ENCODE assay signal across 15 cellular contexts in the genomic region with DNA sequence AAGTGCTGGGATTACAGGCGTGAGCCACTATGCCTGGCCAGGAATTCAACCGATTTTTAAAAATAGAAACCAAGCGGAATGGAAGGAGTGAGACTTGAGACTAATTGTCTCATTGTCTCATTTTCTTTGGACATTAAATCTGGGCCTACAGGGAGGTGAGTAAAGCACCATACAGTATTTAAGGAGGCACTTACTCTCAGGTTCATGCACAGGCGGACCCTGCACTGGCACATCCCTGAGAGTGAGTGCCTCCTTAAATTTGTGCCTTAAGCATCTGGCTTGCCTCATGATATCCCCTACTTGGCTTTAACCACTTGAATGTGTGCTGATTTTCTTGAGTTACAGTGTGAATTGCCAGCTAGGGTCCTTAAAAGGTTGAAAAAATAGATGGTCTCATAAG. TPM values are rescaled to one million over a fixed set of nuclear protein-coding genes. Genes with fewer than 3 reads are reported as not detected.
DNase-seq lines count a peak whose midpoint lies in the region; ATAC-seq and TF ChIP-seq lines count a peak whose summit lies in the region.
"Had no signal": no experiment of that assay in that cellular context is flagged by ENCODE, and none has a peak within 500 bp of the region (broad histone marks: within the 10 kb centered on the region; RNA-seq: fewer than 3 reads in every experiment).

No MANE protein-coding gene starts in this region.

- no peak overlapping the region for H3K27ac Mint-ChIP-seq in CD4-positive, CD25-positive, alpha-beta regulatory T cell
- H3K27ac Mint-ChIP-seq: HFFc6 had no signal

- H2AFZ ChIP-seq in trophoblast cell (ENCODE audit: insufficient read depth, low read length, poor library complexity): no peak overlapping the region

- H4K12ac ChIP-seq in trophoblast cell (ENCODE audit: low read depth, low read length): no peak overlapping the region

- no peak overlapping the region for H4K8ac ChIP-seq in trophoblast cell (ENCODE audit: low read depth, low read length)

- H3K4me3 Mint-ChIP-seq in CD4-positive, CD25-positive, alpha-beta regulatory T cell: no peak overlapping the region
- H3K4me3 Mint-ChIP-seq: HFFc6 had no signal

- H3K23ac ChIP-seq in trophoblast cell (ENCODE audit: low read length): no peak overlapping the region

- no peak overlapping the region for H2BK5ac ChIP-seq in trophoblast cell (ENCODE audit: low read depth, low read length, poor library complexity)

- H3K4me2 ChIP-seq in trophoblast cell (ENCODE audit: low read length): no peak overlapping the region
- H3K4me2 ChIP-seq: BLaER1 treated with 17β-estradiol and CSF1 and Interleukin-3, amounts not matched to agents 10 nM and 100 nM had no signal

- peaks cover 36% of the 10 kb centered on the region for H3K4me1 ChIP-seq in CD4-positive, CD25-positive, alpha-beta regulatory T cell (ENCODE audit: control insufficient read depth, insufficient read depth, low read length, poor library complexity, severe bottlenecking)
- H3K4me1 ChIP-seq in HEK293 (ENCODE audit: control insufficient read depth, insufficient read depth, low read length) (peaks cover 8% of the 10 kb centered on the region; the same call in 1 of the 2 replicates), trophoblast cell (ENCODE audit: control insufficient read depth in 1 of 2, insufficient read depth in 2 of 2, low read length in 2 of 2) (no peaks in the 10 kb centered on the region)

- peak overlapping the region; percentile 4 for H3K4me3 ChIP-seq in CD4-positive, CD25-positive, alpha-beta regulatory T cell (ENCODE audit: low read depth, low read length)
- H3K4me3 ChIP-seq in HEK293 (ENCODE audit: low read depth, low read length) (no peak overlapping the region), trophoblast cell (ENCODE audit: low read depth, low read length) (no peak overlapping the region)
- H3K4me3 ChIP-seq: BLaER1 treated with 17β-estradiol and CSF1 and Interleukin-3, amounts not matched to agents 10 nM and 100 nM; HAP-1; K562 had no signal

- no peak for TF ChIP-seq CTCF in HEK293 (tag by site-specific recombination; IDR thresholded peaks at IDR 0.05)

- H3K79me1 ChIP-seq in trophoblast cell (ENCODE audit: low read length): no peaks in the 10 kb centered on the region

- peak overlapping the region; percentile 49 for H3K4ac ChIP-seq in trophoblast cell (ENCODE audit: low read depth, low read length)

- H3K9me3 ChIP-seq in CD4-positive, CD25-positive, alpha-beta regulatory T cell (ENCODE audit: control insufficient read depth in 2 of 2, low read length in 2 of 2): no peaks in the 10 kb centered on the region
- H3K9me3 ChIP-seq in HEK293 (ENCODE audit: control insufficient read depth, insufficient read depth, low read depth, low read length) (no peaks in the 10 kb centered on the region), trophoblast cell (ENCODE audit: insufficient read depth, low read depth, low read length) (no peaks in the 10 kb centered on the region)
- H3K9me3 ChIP-seq: HAP-1 had no signal

- CTCF ChIA-PET in HEK293 (lab: Yijun Ruan, JAX): interaction anchor here (0.6 kb wide), 1 partner anchor 13 kb away, joined by 3 read pairs; no protein-coding TSS in a partner anchor

- H3K14ac ChIP-seq in trophoblast cell (ENCODE audit: low read length): no peak overlapping the region

- no peaks in the 10 kb centered on the region for H3K27me3 ChIP-seq in CD4-positive, CD25-positive, alpha-beta regulatory T cell (ENCODE audit: control insufficient read depth, insufficient read depth, low read length)
- no peaks in the 10 kb centered on the region for H3K27me3 ChIP-seq in trophoblast cell (ENCODE audit: insufficient read depth, low read length)
- H3K27me3 ChIP-seq: BLaER1 treated with 17β-estradiol and CSF1 and Interleukin-3, amounts not matched to agents 10 nM and 100 nM had no signal

- H3K18ac ChIP-seq in trophoblast cell (ENCODE audit: low read length): no peak overlapping the region

- H2BK120ac ChIP-seq in trophoblast cell (ENCODE audit: insufficient read depth, low read length, poor library complexity): no peak overlapping the region

- H3K79me2 ChIP-seq in trophoblast cell (ENCODE audit: control insufficient read depth, insufficient read depth, low read length, poor library complexity): peaks cover 22% of the 10 kb centered on the region

- no peak overlapping the region for H4K91ac ChIP-seq in trophoblast cell (ENCODE audit: low read depth, low read length)

- H3K4me1 Mint-ChIP-seq in CD4-positive, CD25-positive, alpha-beta regulatory T cell: peaks cover 37 to 90% (median 48%) of the 10 kb centered on the region in 4 donors

- H3K9me3 Mint-ChIP-seq in CD4-positive, CD25-positive, alpha-beta regulatory T cell: no peaks in the 10 kb centered on the region
- H3K9me3 Mint-ChIP-seq: CD4-positive, alpha-beta memory T cell; HFFc6 had no signal

- no peaks in the 10 kb centered on the region for H3K27me3 Mint-ChIP-seq in CD4-positive, CD25-positive, alpha-beta regulatory T cell
- H3K27me3 Mint-ChIP-seq: CD4-positive, alpha-beta memory T cell had no signal

- POLR2A ChIA-PET in HEK293 (lab: Yijun Ruan, JAX): no interaction called here

- H3K27ac ChIP-seq in CD4-positive, CD25-positive, alpha-beta regulatory T cell (ENCODE audit: insufficient read depth, low read length, poor library complexity, severe bottlenecking): no peak overlapping the region
- H3K27ac ChIP-seq in HEK293 (ENCODE audit: extremely low read depth, low read depth, low read length) (no peak overlapping the region), trophoblast cell (ENCODE audit: low read depth, low read length) (no peak overlapping the region)
- H3K27ac ChIP-seq: BLaER1 treated with 17β-estradiol and CSF1 and Interleukin-3, amounts not matched to agents 10 nM and 100 nM; HL-60 had no signal

- H2AK5ac ChIP-seq in trophoblast cell (ENCODE audit: low read length): no peak overlapping the region

- WGBS in trophoblast cell (ENCODE audit: extremely low coverage, insufficient coverage, insufficient read length): no CpG with 5 or more reads among the region's 4 CpGs

- no peak for DNase-seq in CD4-positive, CD25-positive, alpha-beta regulatory T cell
- DNase-seq in NCI-H524 treated with DMSO at 0.1 percent for 48 hours (lab: John Stamatoyannopoulos, UW) (peak; percentile 74), trophoblast cell (no peak), SK-N-DZ (ENCODE audit: low spot score) (no peak), GOT3 (lab: John Stamatoyannopoulos, UW) (no peak)
- DNase-seq: ACHN; CD4-positive, alpha-beta memory T cell; HFFc6 had no signal

- peaks cover 11% of the 10 kb centered on the region for H3K36me3 ChIP-seq in CD4-positive, CD25-positive, alpha-beta regulatory T cell (ENCODE audit: control insufficient read depth, insufficient read depth, low read length)
- H3K36me3 ChIP-seq in HEK293 (ENCODE audit: control insufficient read depth in 2 of 2, insufficient read depth in 1 of 2, low read length in 2 of 2): peaks cover 0 to 19% of the 10 kb centered on the region in 2 experiments; a peak in 2 of 3 replicates
- H3K36me3 ChIP-seq in trophoblast cell (ENCODE audit: control insufficient read depth in 1 of 2, insufficient read depth in 2 of 2, low read length in 2 of 2): no peaks in the 10 kb centered on the region

- H2BK12ac ChIP-seq in trophoblast cell (ENCODE audit: low read length): no peak overlapping the region

- H3K9ac ChIP-seq in trophoblast cell (ENCODE audit: low read length): no peak overlapping the region
- H3K9ac ChIP-seq: BLaER1 treated with 17β-estradiol and CSF1 and Interleukin-3, amounts not matched to agents 10 nM and 100 nM had no signal

- no peak for ATAC-seq in CD4-positive, CD25-positive, alpha-beta regulatory T cell (ENCODE audit: low read depth in 2 of 2)
- ATAC-seq in GM21825 (IDR thresholded peaks at IDR 0.05; ENCODE audit: unreplicated experiment): no peak
- ATAC-seq in GM19397 (IDR thresholded peaks at IDR 0.05; ENCODE audit: unreplicated experiment): no peak
- ATAC-seq: K562 had no signal

- peaks cover 30% of the 10 kb centered on the region for H3K36me3 Mint-ChIP-seq in CD4-positive, CD25-positive, alpha-beta regulatory T cell

TF ChIP-seq in HEK293, 187 proteins besides CTCF, POLR2A, EP300 and RAD21 (continues in another document):
- TF ChIP-seq ZNF768 (tag by site-specific recombination; IDR thresholded peaks at IDR 0.05) (no peak), ZBTB49 (tag by site-specific recombination; IDR thresholded peaks at IDR 0.05; ENCODE audit: low read depth) (no peak), ZNF785 (tag by site-specific recombination; IDR thresholded peaks at IDR 0.05) (no peak)
- TF ChIP-seq, protein P1, sequence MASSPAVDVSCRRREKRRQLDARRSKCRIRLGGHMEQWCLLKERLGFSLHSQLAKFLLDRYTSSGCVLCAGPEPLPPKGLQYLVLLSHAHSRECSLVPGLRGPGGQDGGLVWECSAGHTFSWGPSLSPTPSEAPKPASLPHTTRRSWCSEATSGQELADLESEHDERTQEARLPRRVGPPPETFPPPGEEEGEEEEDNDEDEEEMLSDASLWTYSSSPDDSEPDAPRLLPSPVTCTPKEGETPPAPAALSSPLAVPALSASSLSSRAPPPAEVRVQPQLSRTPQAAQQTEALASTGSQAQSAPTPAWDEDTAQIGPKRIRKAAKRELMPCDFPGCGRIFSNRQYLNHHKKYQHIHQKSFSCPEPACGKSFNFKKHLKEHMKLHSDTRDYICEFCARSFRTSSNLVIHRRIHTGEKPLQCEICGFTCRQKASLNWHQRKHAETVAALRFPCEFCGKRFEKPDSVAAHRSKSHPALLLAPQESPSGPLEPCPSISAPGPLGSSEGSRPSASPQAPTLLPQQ (tag by site-specific recombination; IDR thresholded peaks at IDR 0.05): 0 out of 2 replicates have a peak, but pooled peaks have one; percentile 16

RNA-seq across cellular contexts. Expression of gene UBE3C, which starts 10.6 kb away (rescaled TPM):
- 60.3 TPM for total RNA-seq in CD4-positive, CD25-positive, alpha-beta regulatory T cell
- polyA plus RNA-seq in CD4-positive, CD25-positive, alpha-beta regulatory T cell: 10 to 100 TPM; 25.2 to 30.1 (median 29.0) TPM
- polyA plus RNA-seq in trophoblast cell (2013): 40.7 and 41.8 TPM in 2 replicates
- polyA plus RNA-seq in SK-N-DZ (2014; cell fraction: cytosol; rRNA removed): 32.6 and 52.4 TPM in 2 replicates
- 33.2 and 50.0 TPM in 2 replicates for polyA plus RNA-seq in SK-N-DZ (2014; cell fraction: nucleus; rRNA removed)
